Comparison of ENCODE assay signal across 8 cellular contexts in the genomic region with DNA sequence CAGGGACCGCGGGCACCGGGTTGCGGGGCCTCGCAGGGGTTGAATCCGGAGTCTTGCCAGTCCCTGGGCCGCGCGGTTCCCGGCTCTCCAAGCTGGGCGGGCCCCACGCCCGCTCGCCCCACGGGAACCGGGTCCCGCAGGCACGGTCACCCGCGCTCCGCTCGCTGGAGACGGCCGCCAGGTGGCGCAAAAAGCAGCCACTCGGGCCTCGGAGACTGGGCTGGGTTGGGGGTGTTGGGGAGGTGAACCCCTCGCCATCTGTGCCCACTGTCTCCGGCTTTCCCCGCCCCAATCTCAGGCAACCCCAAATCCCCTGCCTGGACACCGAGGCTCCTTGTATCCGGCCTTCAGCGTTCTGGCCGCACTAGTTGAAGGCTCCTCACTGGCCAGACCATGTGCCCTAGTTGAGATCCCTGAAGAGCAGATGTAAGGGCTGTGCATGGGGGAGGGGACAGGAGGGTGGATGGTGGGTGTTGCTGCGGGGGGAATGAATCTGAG. TPM values are rescaled to one million over a fixed set of nuclear protein-coding genes. Genes with fewer than 3 reads are reported as not detected.
DNase-seq lines count a peak whose midpoint lies in the region; FAIRE-seq and TF ChIP-seq lines count a peak whose summit lies in the region.

No MANE protein-coding gene starts in this region.

- H4K91ac ChIP-seq in H1 (replicated peaks; ENCODE audit: insufficient read length, low read length), result no peak overlapping the region

- H3K27ac ChIP-seq in HUES48 (ENCODE audit: low read depth, low read length) (no peak overlapping the region), H1 (ENCODE audit: low read depth, low read length) (no peak overlapping the region), muscle layer of duodenum (ENCODE audit: low read length) (no peak overlapping the region), tibial nerve (no peak overlapping the region)

- no peaks in the 10 kb centered on the region for H3K79me1 ChIP-seq in H1 (ENCODE audit: low read depth, low read length)

- H4K8ac ChIP-seq in H1 (ENCODE audit: extremely low read depth, insufficient read depth, low read length), result 0 out of 2 replicates have a peak overlapping the region, but pooled peaks have one; percentile 57

- H3K79me2 ChIP-seq in H1 (ENCODE audit: control insufficient read depth in 1 of 2, insufficient read depth in 2 of 2, low read length in 2 of 2), result no peaks in the 10 kb centered on the region

- H3K4me3 ChIP-seq in HUES48 (ENCODE audit: low read depth, low read length) (peak overlapping the region; percentile 43; the same call in 1 of the 2 replicates), H1 (ENCODE audit: extremely low read depth in 1 of 4, insufficient read depth in 2 of 4, low read depth in 3 of 4, low read length in 4 of 4) (peak overlapping the region in 2 of 4 experiments; percentile 10 to 58; a peak in 3 of 8 replicates), muscle layer of duodenum (ENCODE audit: low read depth in 1 of 2, low read length in 2 of 2) (peak overlapping the region; percentile 26 to 49), tibial nerve (peak overlapping the region in 2 of 4 donors; percentile 20 to 46)

- peaks cover 0 to 5% of the 10 kb centered on the region in 2 experiments for H4K20me1 ChIP-seq in H1 (replicated peaks in 1 of 2; ENCODE audit: control insufficient read depth in 1 of 2, insufficient read depth in 2 of 2, low read length in 2 of 2)

- no peak overlapping the region for H2BK5ac ChIP-seq in H1 (ENCODE audit: low read depth, low read length)

- no peak overlapping the region for H2BK20ac ChIP-seq in H1 (ENCODE audit: low read length)

- no peak overlapping the region for H3K9ac ChIP-seq in HUES48 (ENCODE audit: low read depth, low read length)
- H3K9ac ChIP-seq in H1 (replicated peaks in 1 of 4; ENCODE audit: extremely low read depth in 1 of 4, low read depth in 3 of 4, low read length in 3 of 4), result no peak overlapping the region

- TF ChIP-seq POLR2A in H1 (IDR thresholded peaks at IDR 0.05; ENCODE audit: control extremely low read depth in 1 of 2, low read depth in 2 of 2, low read length in 2 of 2), result no peak
- no peak for TF ChIP-seq POLR2A in tibial nerve (IDR thresholded peaks at IDR 0.05)

- no peak overlapping the region for H2BK15ac ChIP-seq in H1 (ENCODE audit: low read length)

- CTCF ChIA-PET in H1 (lab: Charles Lee; ENCODE audit: partially characterized antibody), result interaction anchor here (0.6 to 3.2 kb wide), 6 partner anchors 40 to 380 kb away, joined by 3 to 18 read pairs (median 4); no protein-coding TSS in a partner anchor

- H3K4me2 ChIP-seq in H1 (ENCODE audit: insufficient read depth in 1 of 2, low read depth in 2 of 2, low read length in 2 of 2), result peak overlapping the region; percentile 63 to 74

- no peak for FAIRE-seq in H1 (lab: Jason Lieb, UNC)

- 8% methylated on average over 25 of the region's 35 CpGs; no CpG with 5 or more reads in 1 of the 2 experiments for WGBS in H1 (ENCODE audit: extremely low coverage in 1 of 2, insufficient coverage in 1 of 2, insufficient read length in 1 of 2, insufficient replicate concordance in 2 of 2, low coverage in 1 of 2, low lambda C conversion rate in 2 of 2, missing lambda C conversion rate in 1 of 2), 2 experiments
- WGBS in tibial nerve, 2 donors, result 3 to 4% methylated on average over 5 to 25 of the region's 35 CpGs

- H3K4me1 ChIP-seq in HUES48 (ENCODE audit: control insufficient read depth, insufficient read depth, low read length) (peaks cover 6% of the 10 kb centered on the region; the same call in 1 of the 2 replicates), H1 (replicated peaks in 1 of 4; ENCODE audit: control insufficient read depth in 3 of 4, insufficient read depth in 4 of 4, low read length in 3 of 4) (peaks cover 0 to 10% (median 6%) of the 10 kb centered on the region in 4 experiments; a peak in 6 of 7 replicates), muscle layer of duodenum (ENCODE audit: control insufficient read depth in 1 of 2, insufficient read depth in 2 of 2, low read length in 2 of 2) (peaks cover 0 to 22% of the 10 kb centered on the region in 2 donors), tibial nerve (peaks cover 0 to 31% (median 20%) of the 10 kb centered on the region in 4 donors)

- TF ChIP-seq EP300 in H1 (IDR thresholded peaks at IDR 0.05; ENCODE audit: borderline replicate concordance in 1 of 2, low read depth in 2 of 2, low read length in 2 of 2) (no peak), tibial nerve (IDR thresholded peaks at IDR 0.05) (no peak)

- DNase-seq in AG20443 (ENCODE audit: low spot score), result peak; percentile 71
- DNase-seq in activated CD4-positive, alpha-beta T cell treated with anti-CD3 and anti-CD28 coated beads, Interleukin-2, amount 50 U/mL, for 1 hour, result peak; percentile 57
- DNase-seq in H1 (ENCODE audit: low read depth in 1 of 2, low spot score in 2 of 2), result peak in 1 of 2 experiments; percentile 78
- DNase-seq in tibial nerve (ENCODE audit: low spot score in 2 of 2), result no peak
- no peak for DNase-seq in putamen (ENCODE audit: low spot score)
- no peak for DNase-seq in dedifferentiated amniotic fluid mesenchymal stem cell (ENCODE audit: extremely low spot score)

- H3K23ac ChIP-seq in H1 (ENCODE audit: insufficient read length), result no peak overlapping the region

- H3K9me3 ChIP-seq in HUES48 (ENCODE audit: control insufficient read depth, insufficient read depth, low read length), result no peaks in the 10 kb centered on the region
- no peaks in the 10 kb centered on the region for H3K9me3 ChIP-seq in H1 (ENCODE audit: insufficient read depth in 2 of 2, low read depth in 1 of 2, low read length in 1 of 2)
- no peaks in the 10 kb centered on the region for H3K9me3 ChIP-seq in muscle layer of duodenum (ENCODE audit: control insufficient read depth in 1 of 2, low read length in 2 of 2)
- H3K9me3 ChIP-seq in tibial nerve, result no peaks in the 10 kb centered on the region

- TF ChIP-seq RAD21 in H1 (IDR thresholded peaks at IDR 0.05 in 1 of 2, conservative IDR thresholded peaks at IDR 0.05 in 1 of 2; ENCODE audit: low read depth in 2 of 2, low read length in 2 of 2), result peak; percentile 66 to 81

- H3K56ac ChIP-seq in H1 (replicated peaks; ENCODE audit: insufficient read length, low read depth, low read length), result no peak overlapping the region

- peaks cover 6% of the 10 kb centered on the region; the same call in 1 of the 2 replicates for H3K23me2 ChIP-seq in H1 (ENCODE audit: low read depth, low read length)

- peaks cover 15% of the 10 kb centered on the region for H3K27me3 ChIP-seq in HUES48 (ENCODE audit: control insufficient read depth, insufficient read depth, low read length)
- peaks cover 15 to 35% (median 19%) of the 10 kb centered on the region in 4 experiments for H3K27me3 ChIP-seq in H1 (replicated peaks in 1 of 4; ENCODE audit: control insufficient read depth in 3 of 4, extremely low read depth in 1 of 4, insufficient read depth in 3 of 4, low read length in 3 of 4)
- peaks cover 6% of the 10 kb centered on the region for H3K27me3 ChIP-seq in muscle layer of duodenum (ENCODE audit: low read depth, low read length)
- H3K27me3 ChIP-seq in tibial nerve, result peaks cover 2 to 80% of the 10 kb centered on the region in 2 donors

- H3K18ac ChIP-seq in H1 (ENCODE audit: extremely low read depth, low read length), result no peak overlapping the region; the same call in 1 of the 2 replicates

- POLR2A ChIA-PET in H1 (lab: Charles Lee; ENCODE audit: partially characterized antibody), result interaction anchor here (0.6 kb wide), 1 partner anchor 133 kb away, joined by 3 read pairs; no protein-coding TSS in a partner anchor

- no peak overlapping the region for H2BK120ac ChIP-seq in H1 (replicated peaks; ENCODE audit: low read depth, low read length)

- no peak overlapping the region for H3K14ac ChIP-seq in H1 (ENCODE audit: insufficient read length)

- TF ChIP-seq CTCF in H1 (IDR thresholded peaks at IDR 0.05; ENCODE audit: control extremely low read depth in 1 of 3, insufficient read depth in 1 of 3, low read depth in 1 of 3, low read length in 3 of 3), result peak in 2 of 3 experiments; percentile 72 to 76; a peak in 3 of 4 replicates
- peak; percentile 56 to 87 (median 82) for TF ChIP-seq CTCF in tibial nerve (IDR thresholded peaks at IDR 0.05)

- peak overlapping the region; percentile 48; the same call in 1 of the 2 replicates for H2AFZ ChIP-seq in H1 (ENCODE audit: low read length)

- H2AK5ac ChIP-seq in H1 (ENCODE audit: low read depth, low read length), result no peak overlapping the region

- H3K36me3 ChIP-seq in HUES48 (ENCODE audit: control insufficient read depth, insufficient read depth, low read length) (no peaks in the 10 kb centered on the region), H1 (ENCODE audit: control insufficient read depth in 2 of 4, insufficient read depth in 4 of 4, low read length in 3 of 4) (no peaks in the 10 kb centered on the region), muscle layer of duodenum (ENCODE audit: control insufficient read depth in 1 of 2, insufficient read depth in 2 of 2, low read length in 2 of 2) (no peaks in the 10 kb centered on the region), tibial nerve (no peaks in the 10 kb centered on the region)

- H4K5ac ChIP-seq in H1 (ENCODE audit: insufficient read length, low read depth, low read length), result no peak overlapping the region

- peak overlapping the region; percentile 30; the same call in 1 of the 2 replicates for H2BK12ac ChIP-seq in H1 (ENCODE audit: low read depth, low read length)

- H3K4ac ChIP-seq in H1 (replicated peaks; ENCODE audit: insufficient read length, low read depth, low read length), result no peak overlapping the region

RNA-seq across cellular contexts. Expression of a gene that starts 1.5 kb away (rescaled TPM):
- 4.3 and 4.8 TPM in 2 replicates for total RNA-seq in H1 (2021; fragmentation: NEBNext Ultra II Directional; extraction: Animal tissue kit (Norgen Biotek cat#: 25700))
- 1.4 and 2.8 TPM in 2 replicates for polyA plus RNA-seq in H1 (2011; rRNA removed)
- 1.8 TPM for polyA plus RNA-seq in H1 (2011; cell fraction: cytosol; rRNA removed)
- polyA plus RNA-seq in H1 (2011; cell fraction: nucleus; rRNA removed), result 7.7 TPM
- 1.6 to 2.9 TPM (median 2.2 TPM) in 4 replicates for polyA plus RNA-seq in H1 (2012, experiment 1 of 2)
- 1.2 TPM for polyA plus RNA-seq in H1 (2012, experiment 2 of 2)
- polyA plus RNA-seq in H1 (2013, experiment 1 of 2), result 6.7 TPM
- 6.3 TPM for polyA plus RNA-seq in H1 (2013, experiment 2 of 2)
- polyA minus RNA-seq in H1 (2011; rRNA and poly(A)+ RNA removed), result 0.44 and 0.95 TPM in 2 replicates
- polyA minus RNA-seq in H1 (2011; cell fraction: cytosol; rRNA and poly(A)+ RNA removed), result 2.3 TPM
- polyA minus RNA-seq in H1 (2011; cell fraction: nucleus; rRNA and poly(A)+ RNA removed), result 2.3 TPM
- total RNA-seq in tibial nerve, result 1 to 10 TPM in 1 of 4 donors, not detected in 3; 3.0 TPM

RNA-seq across cellular contexts. Expression of a gene that starts 7.6 kb away (rescaled TPM):
- 4.3 and 4.8 TPM in 2 replicates for total RNA-seq in H1 (2021; fragmentation: NEBNext Ultra II Directional; extraction: Animal tissue kit (Norgen Biotek cat#: 25700))
- polyA plus RNA-seq in H1 (2011; rRNA removed), result 1.6 and 2.1 TPM in 2 replicates
- 2.0 TPM for polyA plus RNA-seq in H1 (2011; cell fraction: cytosol; rRNA removed)
- polyA plus RNA-seq in H1 (2011; cell fraction: nucleus; rRNA removed), result 3.2 TPM
- polyA plus RNA-seq in H1 (2012, experiment 1 of 2), result 1.9 to 3.0 TPM (median 2.0 TPM) in 4 replicates
- 1.5 TPM for polyA plus RNA-seq in H1 (2012, experiment 2 of 2)
- 1.6 TPM for polyA plus RNA-seq in H1 (2013, experiment 1 of 2)
- polyA plus RNA-seq in H1 (2013, experiment 2 of 2), result 1.5 TPM
- polyA minus RNA-seq in H1 (2011; rRNA and poly(A)+ RNA removed), result 1.8 and 4.7 TPM in 2 replicates
- polyA minus RNA-seq in H1 (2011; cell fraction: cytosol; rRNA and poly(A)+ RNA removed), result 7.5 TPM
- polyA minus RNA-seq in H1 (2011; cell fraction: nucleus; rRNA and poly(A)+ RNA removed), result 16.2 TPM
- total RNA-seq in tibial nerve, result 10 to 100 TPM in 1 of 4 donors, 1 to 10 TPM in 3; 2.8 to 13.3 (median 5.0) TPM

RNA-seq across cellular contexts. Expression of a gene that starts 22.3 kb away (rescaled TPM):
- 237 and 239 TPM in 2 replicates for total RNA-seq in H1 (2021; fragmentation: NEBNext Ultra II Directional; extraction: Animal tissue kit (Norgen Biotek cat#: 25700))
- polyA plus RNA-seq in H1 (2011; rRNA removed), result 66.7 and 103 TPM in 2 replicates
- 78.5 TPM for polyA plus RNA-seq in H1 (2011; cell fraction: cytosol; rRNA removed)
- 456 TPM for polyA plus RNA-seq in H1 (2011; cell fraction: nucleus; rRNA removed)
- polyA plus RNA-seq in H1 (2012, experiment 1 of 2), result 212 to 245 TPM (median 235 TPM) in 4 replicates
- 131 TPM for polyA plus RNA-seq in H1 (2012, experiment 2 of 2)
- 167 TPM for polyA plus RNA-seq in H1 (2013, experiment 1 of 2)
- polyA plus RNA-seq in H1 (2013, experiment 2 of 2), result 144 TPM
- polyA minus RNA-seq in H1 (2011; rRNA and poly(A)+ RNA removed), result 44.1 and 59.4 TPM in 2 replicates
- polyA minus RNA-seq in H1 (2011; cell fraction: cytosol; rRNA and poly(A)+ RNA removed), result 112 TPM
- polyA minus RNA-seq in H1 (2011; cell fraction: nucleus; rRNA and poly(A)+ RNA removed), result 143 TPM
- 100 to 1,000 TPM in 1 of 4 donors, 10 to 100 TPM in 3; 72.6 to 124 (median 88.6) TPM for total RNA-seq in tibial nerve

RNA-seq across cellular contexts. Expression of a gene that starts 30.0 kb away (rescaled TPM):
- 103 and 109 TPM in 2 replicates for total RNA-seq in H1 (2021; fragmentation: NEBNext Ultra II Directional; extraction: Animal tissue kit (Norgen Biotek cat#: 25700))
- 88.4 and 112 TPM in 2 replicates for polyA plus RNA-seq in H1 (2011; rRNA removed)
- polyA plus RNA-seq in H1 (2011; cell fraction: cytosol; rRNA removed), result 112 TPM
- 145 TPM for polyA plus RNA-seq in H1 (2011; cell fraction: nucleus; rRNA removed)
- polyA plus RNA-seq in H1 (2012, experiment 1 of 2), result 85.3 to 128 TPM (median 117 TPM) in 4 replicates
- polyA plus RNA-seq in H1 (2012, experiment 2 of 2), result 101 TPM
- 56.2 TPM for polyA plus RNA-seq in H1 (2013, experiment 1 of 2)
- 51.7 TPM for polyA plus RNA-seq in H1 (2013, experiment 2 of 2)
- 34.4 and 35.9 TPM in 2 replicates for polyA minus RNA-seq in H1 (2011; rRNA and poly(A)+ RNA removed)
- 43.7 TPM for polyA minus RNA-seq in H1 (2011; cell fraction: cytosol; rRNA and poly(A)+ RNA removed)
- 36.9 TPM for polyA minus RNA-seq in H1 (2011; cell fraction: nucleus; rRNA and poly(A)+ RNA removed)
- 100 to 1,000 TPM in 1 of 4 donors, 10 to 100 TPM in 3; 63.9 to 119 (median 80.8) TPM for total RNA-seq in tibial nerve

RNA-seq across cellular contexts. Expression of a gene that starts 44.6 kb away (rescaled TPM):
- 40.1 and 40.7 TPM in 2 replicates for total RNA-seq in H1 (2021; fragmentation: NEBNext Ultra II Directional; extraction: Animal tissue kit (Norgen Biotek cat#: 25700))
- 31.4 and 54.0 TPM in 2 replicates for polyA plus RNA-seq in H1 (2011; rRNA removed)
- polyA plus RNA-seq in H1 (2011; cell fraction: cytosol; rRNA removed), result 28.5 TPM
- polyA plus RNA-seq in H1 (2011; cell fraction: nucleus; rRNA removed), result 74.3 TPM
- polyA plus RNA-seq in H1 (2012, experiment 1 of 2), result 25.4 to 35.3 TPM (median 33.8 TPM) in 4 replicates
- polyA plus RNA-seq in H1 (2012, experiment 2 of 2), result 27.5 TPM
- 33.2 TPM for polyA plus RNA-seq in H1 (2013, experiment 1 of 2)
- 32.9 TPM for polyA plus RNA-seq in H1 (2013, experiment 2 of 2)
- polyA minus RNA-seq in H1 (2011; rRNA and poly(A)+ RNA removed), result 13.1 and 22.4 TPM in 2 replicates
- polyA minus RNA-seq in H1 (2011; cell fraction: cytosol; rRNA and poly(A)+ RNA removed), result 13.4 TPM
- 13.4 TPM for polyA minus RNA-seq in H1 (2011; cell fraction: nucleus; rRNA and poly(A)+ RNA removed)
- total RNA-seq in tibial nerve, result 10 to 100 TPM; 11.8 to 36.8 (median 32.1) TPM

Comparison
In these comparisons a context has a peak if more than half of its experiments do, and no peak if none do; other contexts are left out.
1. DNase-seq: peak in AG20443 (single experiment) and activated CD4-positive, alpha-beta T cell treated with anti-CD3 and anti-CD28 coated beads, Interleukin-2, amount 50 U/mL, for 1 hour (single experiment); none in tibial nerve (0 of 2), putamen (single experiment) and dedifferentiated amniotic fluid mesenchymal stem cell (single experiment).